ENCODE assay signal across 10 cellular contexts in genomic region chr20:32539063-32539816, GRCh38. TPM values are rescaled to one million over a fixed set of nuclear protein-coding genes. Genes with fewer than 3 reads are reported as not detected.
DNase-seq lines count a peak whose midpoint lies in the region; ATAC-seq and TF ChIP-seq lines count a peak whose summit lies in the region.
"Had no signal": no experiment of that assay in that cellular context is flagged by ENCODE, and none has a peak within 500 bp of the region (broad histone marks: within the 10 kb centered on the region; RNA-seq: fewer than 3 reads in every experiment).

No MANE protein-coding gene starts in this region.

- H2AFZ ChIP-seq in Loucy (ENCODE audit: low read length), result no peak overlapping the region

- H3K9ac ChIP-seq in Loucy (ENCODE audit: low read depth, low read length, poor library complexity, severe bottlenecking), result peak overlapping the region; percentile 85

- peak overlapping the region in 1 of 2 donors; percentile 48 for H3K4me3 ChIP-seq in CD4-positive, alpha-beta memory T cell (ENCODE audit: low read length in 2 of 2)
- peak overlapping the region; percentile 63 for H3K4me3 ChIP-seq in Loucy (ENCODE audit: low read length, poor library complexity, severe bottlenecking)
- H3K4me3 ChIP-seq in uterus, result no peak overlapping the region

- H3K27ac ChIP-seq in CD4-positive, alpha-beta memory T cell (ENCODE audit: low read depth, low read length), result peak overlapping the region; percentile 91
- H3K27ac ChIP-seq in angular gyrus (ENCODE audit: low read depth, low read length) (peak overlapping the region; percentile 60), uterus (no peak overlapping the region)

- CTCF ChIA-PET in CD4-positive, alpha-beta memory T cell (lab: Charles Lee; ENCODE audit: partially characterized antibody), result interaction anchor here (0.7 to 13.8 kb wide), 12 partner anchors 13 to 115 kb away, joined by 3 to 430 read pairs (median 5); no protein-coding TSS in a partner anchor

- intact Hi-C loops in CD4-positive, alpha-beta memory T cell (cut with micrococcal nuclease), result loop anchor here (1.0 to 10.0 kb wide), 3 partner anchors 44 to 436 kb away; no protein-coding TSS in a partner anchor
- intact Hi-C loops in uterus (cut with DNase I; ENCODE audit: low total_unique reads), result no loop called here

- no peaks in the 10 kb centered on the region for H3K9me3 ChIP-seq in CD4-positive, alpha-beta memory T cell (ENCODE audit: control insufficient read depth in 1 of 2, low read length in 2 of 2)
- H3K9me3 ChIP-seq in Loucy (ENCODE audit: insufficient read depth, low read depth, low read length) (no peaks in the 10 kb centered on the region), uterus (no peaks in the 10 kb centered on the region)

- TF ChIP-seq CTCF in Loucy (conservative IDR thresholded peaks at IDR 0.05; ENCODE audit: low read length) (no peak), nephron (IDR thresholded peaks at IDR 0.05; ENCODE audit: unreplicated experiment in 3 of 3) (no peak), uterus (IDR thresholded peaks at IDR 0.05) (no peak)

- no peak for ATAC-seq in GM18520 (IDR thresholded peaks at IDR 0.05; ENCODE audit: unreplicated experiment)

- peaks cover 26% of the 10 kb centered on the region for H3F3A ChIP-seq in Loucy (ENCODE audit: low read depth)

- peaks cover 0 to 3% (median 0%) of the 10 kb centered on the region in 8 donors for H3K9me3 Mint-ChIP-seq in CD4-positive, alpha-beta memory T cell
- H3K9me3 Mint-ChIP-seq in nephron, result no peaks in the 10 kb centered on the region

- H3K27me3 ChIP-seq in CD4-positive, alpha-beta memory T cell (ENCODE audit: insufficient read depth, low read length), result no peaks in the 10 kb centered on the region
- H3K27me3 ChIP-seq in Loucy (ENCODE audit: insufficient read depth, low read length, poor library complexity, severe bottlenecking) (no peaks in the 10 kb centered on the region), uterus (no peaks in the 10 kb centered on the region)

- peaks cover 83% of the 10 kb centered on the region for H3K79me2 ChIP-seq in Loucy (ENCODE audit: insufficient read depth, low read length)

- peaks cover 58 to 93% (median 76%) of the 10 kb centered on the region in 4 donors for H3K4me1 Mint-ChIP-seq in CD4-positive, alpha-beta memory T cell
- H3K4me1 Mint-ChIP-seq in nephron, result peaks cover 56% of the 10 kb centered on the region

- H3K36me3 Mint-ChIP-seq in CD4-positive, alpha-beta memory T cell, result peaks cover 0 to 8% of the 10 kb centered on the region in 2 donors
- no peaks in the 10 kb centered on the region for H3K36me3 Mint-ChIP-seq in nephron (ENCODE audit: low read depth)

- H4K20me1 ChIP-seq in Loucy (ENCODE audit: insufficient read depth, low read length, poor library complexity, severe bottlenecking), result peaks cover 4% of the 10 kb centered on the region

- no peaks in the 10 kb centered on the region for H3K9me2 ChIP-seq in Loucy (replicated peaks; ENCODE audit: low read depth, low read length)

- H3K4me1 ChIP-seq in CD4-positive, alpha-beta memory T cell (ENCODE audit: insufficient read depth, low read length), result peaks cover 91% of the 10 kb centered on the region
- H3K4me1 ChIP-seq in Loucy (ENCODE audit: insufficient read depth, low read length, poor library complexity, severe bottlenecking) (peaks cover 70% of the 10 kb centered on the region), uterus (peaks cover 0 to 20% of the 10 kb centered on the region in 2 donors)

- POLR2A ChIA-PET in CD4-positive, alpha-beta memory T cell (lab: Charles Lee; ENCODE audit: partially characterized antibody), result interaction anchor here (0.8 to 15.1 kb wide), 24 partner anchors 8 to 1573 kb away, joined by 3 to 449 read pairs (median 6); partner anchors contain the start of genes ASXL1, COMMD7, NOL4L and TM9SF4

- H3K27ac Mint-ChIP-seq in CD4-positive, alpha-beta memory T cell, result peak overlapping the region; percentile 94 to 98 (median 97)
- peak overlapping the region; percentile 32 to 77 (median 70) for H3K27ac Mint-ChIP-seq in nephron

- peak overlapping the region; percentile 98 for H3K4me2 ChIP-seq in Loucy (ENCODE audit: low read depth, low read length, poor library complexity, severe bottlenecking)

- peak in 1 of 5 donors; percentile 50 for DNase-seq in CD4-positive, alpha-beta memory T cell
- DNase-seq in uterus (no peak), T1000 (lab: John Stamatoyannopoulos, UW) (no peak), NCI-H748 treated with DMSO at 0.1 percent for 48 hours (lab: John Stamatoyannopoulos, UW) (no peak)
- DNase-seq: EL, NCI-H2029 had no signal

- H3K36me3 ChIP-seq in CD4-positive, alpha-beta memory T cell (ENCODE audit: insufficient read depth, low read length), result no peaks in the 10 kb centered on the region
- H3K36me3 ChIP-seq in Loucy (ENCODE audit: insufficient read depth, low read length), result no peaks in the 10 kb centered on the region; the same call in 1 of the 2 replicates
- no peaks in the 10 kb centered on the region for H3K36me3 ChIP-seq in uterus

- TF ChIP-seq POLR2A in uterus (IDR thresholded peaks at IDR 0.05), result no peak

- H3K27me3 Mint-ChIP-seq in CD4-positive, alpha-beta memory T cell, result no peaks in the 10 kb centered on the region
- H3K27me3 Mint-ChIP-seq in nephron (ENCODE audit: low read depth), result no peaks in the 10 kb centered on the region

- H3K4me3 Mint-ChIP-seq in CD4-positive, alpha-beta memory T cell, result peak overlapping the region; percentile 76 to 86 (median 84)
- H3K4me3 Mint-ChIP-seq in nephron, result peak overlapping the region; percentile 18 to 50 (median 44)

RNA-seq across cellular contexts. Expression of gene NOL4L, which starts 45.9 kb away (rescaled TPM):
- 10 to 100 TPM; 71.0 to 74.2 TPM for total RNA-seq in CD4-positive, alpha-beta memory T cell
- polyA plus RNA-seq in CD4-positive, alpha-beta memory T cell, result 10 to 100 TPM in 1 of 2 donors, 1 to 10 TPM in 1; 7.0 to 23.9 TPM
- 10 to 100 TPM in 2 of 4 donors, 1 to 10 TPM in 2; 6.2 to 31.1 (median 9.6) TPM for total RNA-seq in uterus

Comparison
In these comparisons a context has a peak if more than half of its experiments do, and no peak if none do; other contexts are left out.
1. H3K27ac ChIP-seq: peak in CD4-positive, alpha-beta memory T cell (single experiment) and angular gyrus (single experiment); none in uterus (0 of 2).